21 cellular contexts compared by ENCODE assay signal in genomic region chr2:167334343-167334742, GRCh38. TPM values are rescaled to one million over a fixed set of nuclear protein-coding genes. Genes with fewer than 3 reads are reported as not detected.
DNase-seq lines count a peak whose midpoint lies in the region; ATAC-seq, FAIRE-seq and TF ChIP-seq lines count a peak whose summit lies in the region.
"Had no signal": no experiment of that assay in that cellular context is flagged by ENCODE, and none has a peak within 500 bp of the region (broad histone marks: within the 10 kb centered on the region; RNA-seq: fewer than 3 reads in every experiment).

No MANE protein-coding gene starts in this region.

- BruUV-seq in PC-3 (replicated peaks; lab: Mats Ljungman, UMichigan) (no TSS peak), endothelial cell of umbilical vein (replicated peaks; lab: Mats Ljungman, UMichigan) (no TSS peak)

- peak overlapping the region; percentile 92 for H3K27ac Mint-ChIP-seq in GM23338
- H3K27ac Mint-ChIP-seq: CD4-positive, CD25-positive, alpha-beta regulatory T cell; IgD-negative memory B cell had no signal

- POLR2A ChIA-PET in PC-3 (lab: Charles Lee; ENCODE audit: unreplicated experiment) (no interaction called here), endothelial cell of umbilical vein (lab: Charles Lee) (no interaction called here)

- peak overlapping the region; percentile 40; the same call in 2 of the 3 replicates for H3K4me3 Mint-ChIP-seq in GM23338
- H3K4me3 Mint-ChIP-seq: CD4-positive, CD25-positive, alpha-beta regulatory T cell; IgD-negative memory B cell had no signal

- ATAC-seq in GM23338 = no peak
- ATAC-seq in PC-3 = peak; percentile 34
- peak; percentile 63 for ATAC-seq in mucosa of descending colon
- ATAC-seq in GM18511 (IDR thresholded peaks at IDR 0.05; ENCODE audit: unreplicated experiment) = no peak
- no peak for ATAC-seq in GM21423 (IDR thresholded peaks at IDR 0.05; ENCODE audit: unreplicated experiment)

- H3K4me3 ChIP-seq in GM23338 (peak overlapping the region; percentile 21; the same call in 1 of the 2 replicates), PC-3 (ENCODE audit: low read length) (no peak overlapping the region), endothelial cell of umbilical vein (replicated peaks in 1 of 3; ENCODE audit: insufficient read depth in 1 of 3, low read depth in 1 of 3, low read length in 3 of 3) (no peak overlapping the region), mucosa of descending colon (no peak overlapping the region)
- H3K4me3 ChIP-seq: BLaER1 treated with 17β-estradiol and CSF1 and Interleukin-3, amounts not matched to agents 10 nM and 100 nM; HAP-1 had no signal

- dilution Hi-C loops in endothelial cell of umbilical vein (cut with MboI; ENCODE audit: extremely low pct_ligation_motif_present, low sequenced_read_pairs) = no loop called here

- H3K79me2 ChIP-seq in GM23338 (replicated peaks; ENCODE audit: insufficient read depth) (peaks cover 95% of the 10 kb centered on the region), PC-3 (ENCODE audit: low read length) (no peaks in the 10 kb centered on the region), endothelial cell of umbilical vein (ENCODE audit: control insufficient read depth, insufficient read depth, low read length) (no peaks in the 10 kb centered on the region)

- no peak for TF ChIP-seq CTCF in GM23338 (conservative IDR thresholded peaks at IDR 0.05; ENCODE audit: low read depth in 2 of 2)
- no peak for TF ChIP-seq CTCF in PC-3 (conservative IDR thresholded peaks at IDR 0.05; ENCODE audit: low read depth, low read length)
- TF ChIP-seq CTCF in endothelial cell of umbilical vein (IDR thresholded peaks at IDR 0.05; ENCODE audit: extremely low read depth in 1 of 2, insufficient read depth in 1 of 2, low read depth in 1 of 2, low read length in 2 of 2) = no peak
- no peak for TF ChIP-seq CTCF in mucosa of descending colon (IDR thresholded peaks at IDR 0.05)

- CTCF ChIA-PET in PC-3 (lab: Charles Lee) (interaction anchor here (0.6 kb wide), 1 partner anchor 415 kb away, joined by 4 read pairs; no protein-coding TSS in a partner anchor), endothelial cell of umbilical vein (lab: Charles Lee) (no interaction called here)

- H3K9me3 ChIP-seq in PC-3 (ENCODE audit: low read length) (no peaks in the 10 kb centered on the region), endothelial cell of umbilical vein (replicated peaks; ENCODE audit: control insufficient read depth, insufficient read depth, low read length) (no peaks in the 10 kb centered on the region), mucosa of descending colon (no peaks in the 10 kb centered on the region)
- H3K9me3 ChIP-seq: BLaER1 treated with 17β-estradiol and CSF1 and Interleukin-3, amounts not matched to agents 10 nM and 100 nM; HAP-1 had no signal

- H3K4me1 Mint-ChIP-seq in GM23338 = peaks cover 84% of the 10 kb centered on the region
- H3K4me1 Mint-ChIP-seq: CD4-positive, CD25-positive, alpha-beta regulatory T cell; IgD-negative memory B cell had no signal

- H3K9me3 Mint-ChIP-seq in GM23338 = peaks cover 7% of the 10 kb centered on the region; the same call in 2 of the 3 replicates

- intact Hi-C loops in PC-3 (cut with micrococcal nuclease) = no loop called here
- intact Hi-C loops in endothelial cell of umbilical vein (cut with micrococcal nuclease) = no loop called here
- intact Hi-C loops in mucosa of descending colon (cut with DNase I, micrococcal nuclease) = no loop called here

- H4K20me1 ChIP-seq in GM23338 (replicated peaks; ENCODE audit: insufficient read depth) = no peaks in the 10 kb centered on the region
- H4K20me1 ChIP-seq in PC-3 (ENCODE audit: low read length) = no peaks in the 10 kb centered on the region
- no peaks in the 10 kb centered on the region for H4K20me1 ChIP-seq in endothelial cell of umbilical vein (replicated peaks; ENCODE audit: control insufficient read depth, extremely low read depth, insufficient read depth, low read length)
- H4K20me1 ChIP-seq: BLaER1 treated with 17β-estradiol and CSF1 and Interleukin-3, amounts not matched to agents 10 nM and 100 nM had no signal

- no peaks in the 10 kb centered on the region for H3K9me1 ChIP-seq in endothelial cell of umbilical vein (replicated peaks; ENCODE audit: control insufficient read depth, extremely low read depth, insufficient read depth, low read length)

- H3K4me2 ChIP-seq in GM23338 (peak overlapping the region; percentile 59), PC-3 (ENCODE audit: low read length) (peak overlapping the region; percentile 26), endothelial cell of umbilical vein (ENCODE audit: insufficient read depth, low read length) (no peak overlapping the region)
- H3K4me2 ChIP-seq: BLaER1 treated with 17β-estradiol and CSF1 and Interleukin-3, amounts not matched to agents 10 nM and 100 nM had no signal

- H3F3A ChIP-seq in GM23338 (replicated peaks; ENCODE audit: low read depth) (peaks cover 8% of the 10 kb centered on the region), PC-3 (ENCODE audit: low read length, unreplicated experiment) (no peaks in the 10 kb centered on the region)

- H3K36me3 ChIP-seq in GM23338 (ENCODE audit: insufficient read depth) = no peaks in the 10 kb centered on the region
- no peaks in the 10 kb centered on the region for H3K36me3 ChIP-seq in PC-3 (ENCODE audit: low read depth, low read length)
- H3K36me3 ChIP-seq in endothelial cell of umbilical vein (ENCODE audit: control insufficient read depth in 2 of 2, extremely low read depth in 1 of 2, insufficient read depth in 2 of 2, low read length in 2 of 2) = no peaks in the 10 kb centered on the region
- no peaks in the 10 kb centered on the region for H3K36me3 ChIP-seq in mucosa of descending colon (ENCODE audit: low read depth)
- H3K36me3 ChIP-seq: BLaER1 treated with 17β-estradiol and CSF1 and Interleukin-3, amounts not matched to agents 10 nM and 100 nM; HAP-1 had no signal

- DNase-seq in GM23338 (ENCODE audit: low spot score) = no peak
- peak; percentile 2 for DNase-seq in PC-3
- no peak for DNase-seq in endothelial cell of umbilical vein (ENCODE audit: low read depth, low spot score)
- DNase-seq in mucosa of descending colon = no peak
- DNase-seq in COLO829 (ENCODE audit: low spot score) = no peak
- no peak for DNase-seq in cerebellar cortex (ENCODE audit: low spot score)
- DNase-seq: 8988T; ACHN; Calu3; CD4-positive, CD25-positive, alpha-beta regulatory T cell; DMS 273 treated with DMSO at 0.1 percent for 48 hours; DMS79; GOT3; KG1 had no signal

- H3K9ac ChIP-seq in PC-3 (ENCODE audit: low read length) (no peak overlapping the region), endothelial cell of umbilical vein (replicated peaks; ENCODE audit: extremely low read depth, insufficient read depth, low read length) (no peak overlapping the region)
- H3K9ac ChIP-seq: BLaER1 treated with 17β-estradiol and CSF1 and Interleukin-3, amounts not matched to agents 10 nM and 100 nM had no signal

- no peak for TF ChIP-seq POLR2A in endothelial cell of umbilical vein (IDR thresholded peaks at IDR 0.05; ENCODE audit: low read depth, low read length)

- peaks cover 17% of the 10 kb centered on the region for H3K27me3 Mint-ChIP-seq in GM23338 (ENCODE audit: insufficient read depth, low read depth, poor library complexity)
- H3K27me3 Mint-ChIP-seq: CD4-positive, CD25-positive, alpha-beta regulatory T cell; IgD-negative memory B cell had no signal

- no peak overlapping the region for H2AFZ ChIP-seq in GM23338
- H2AFZ ChIP-seq in PC-3 (ENCODE audit: low read length) = no peak overlapping the region
- no peak overlapping the region for H2AFZ ChIP-seq in endothelial cell of umbilical vein (ENCODE audit: low read depth, low read length)

- peaks cover 78% of the 10 kb centered on the region for H3K4me1 ChIP-seq in GM23338 (ENCODE audit: insufficient read depth)
- H3K4me1 ChIP-seq in PC-3 (ENCODE audit: insufficient read depth, low read length) = peaks cover 33% of the 10 kb centered on the region
- H3K4me1 ChIP-seq in endothelial cell of umbilical vein (ENCODE audit: control insufficient read depth, extremely low read depth, insufficient read depth, low read length) = no peaks in the 10 kb centered on the region
- peaks cover 24% of the 10 kb centered on the region for H3K4me1 ChIP-seq in mucosa of descending colon (ENCODE audit: low read depth)
- H3K4me1 ChIP-seq: BLaER1 treated with 17β-estradiol and CSF1 and Interleukin-3, amounts not matched to agents 10 nM and 100 nM had no signal

- no peaks in the 10 kb centered on the region for H3K9me2 ChIP-seq in GM23338 (ENCODE audit: insufficient read depth)
- no peaks in the 10 kb centered on the region for H3K9me2 ChIP-seq in PC-3 (replicated peaks; ENCODE audit: low read length)

- no peaks in the 10 kb centered on the region for H3K27me3 ChIP-seq in GM23338 (ENCODE audit: insufficient read depth)
- H3K27me3 ChIP-seq in PC-3 (ENCODE audit: low read length) = no peaks in the 10 kb centered on the region
- no peaks in the 10 kb centered on the region for H3K27me3 ChIP-seq in endothelial cell of umbilical vein (ENCODE audit: control insufficient read depth in 2 of 2, insufficient read depth in 2 of 2, low read length in 2 of 2)
- H3K27me3 ChIP-seq: BLaER1 treated with 17β-estradiol and CSF1 and Interleukin-3, amounts not matched to agents 10 nM and 100 nM had no signal

- FAIRE-seq in endothelial cell of umbilical vein (lab: Jason Lieb, UNC) = peak; percentile 35
- FAIRE-seq: GM12891, GM19239 had no signal

- peaks cover 12% of the 10 kb centered on the region; the same call in 2 of the 3 replicates for H3K36me3 Mint-ChIP-seq in GM23338 (ENCODE audit: low read depth)
- H3K36me3 Mint-ChIP-seq: CD4-positive, CD25-positive, alpha-beta regulatory T cell; IgD-negative memory B cell had no signal

- H3K27ac ChIP-seq in GM23338 (ENCODE audit: low read depth) (peak overlapping the region; percentile 17; the same call in 1 of the 2 replicates), PC-3 (ENCODE audit: low read length) (no peak overlapping the region), endothelial cell of umbilical vein (ENCODE audit: insufficient read depth, low read depth, low read length) (no peak overlapping the region)
- H3K27ac ChIP-seq: BLaER1 treated with 17β-estradiol and CSF1 and Interleukin-3, amounts not matched to agents 10 nM and 100 nM had no signal

TF ChIP-seq in endothelial cell of umbilical vein, 7 proteins besides CTCF, POLR2A, EP300 and RAD21:
- no peak for TF ChIP-seq MYC (IDR thresholded peaks at IDR 0.05; ENCODE audit: low read depth, low read length)

RNA-seq across cellular contexts. Expression of gene B3GALT1, which starts 41.5 kb away (rescaled TPM):
- 33.9 and 35.5 TPM in 2 replicates for total RNA-seq in GM23338 (2014; rRNA removed; shearing (Covaris generic))
- polyA plus RNA-seq in GM23338 (2016; fragmentation: Nextera tagmentation; extraction: Ambion mirVana) (12.6 and 16.8 TPM in 2 replicates), endothelial cell of umbilical vein (0.02 TPM in 1 of 2 replicates, not detected in the other)
- total RNA-seq in PC-3 (2014; rRNA removed) (0.06 and 0.07 TPM in 2 replicates), endothelial cell of umbilical vein (not detected in 2 replicates), mucosa of descending colon (10 to 100 TPM in 1 of 3 donors, 1 to 10 TPM in 2; 7.6 to 25.6 (median 7.8) TPM)
- not detected in 2 replicates for polyA plus RNA-seq in endothelial cell of umbilical vein (2011; cell fraction: cytosol; rRNA removed)
- polyA plus RNA-seq in endothelial cell of umbilical vein (2011; cell fraction: nucleus; rRNA removed) = not detected in 2 replicates
- polyA plus RNA-seq in endothelial cell of umbilical vein (2012) = 0.04 TPM in 1 of 2 replicates, not detected in the other
- 0.04 and 0.07 TPM in 2 replicates for polyA minus RNA-seq in endothelial cell of umbilical vein
- not detected for polyA minus RNA-seq in endothelial cell of umbilical vein (2011; cell fraction: cytosol; rRNA and poly(A)+ RNA removed)
- polyA minus RNA-seq in endothelial cell of umbilical vein (2011; cell fraction: nucleus; rRNA and poly(A)+ RNA removed) = 0.10 and 0.19 TPM in 2 replicates
- total RNA-seq: CD4-positive, CD25-positive, alpha-beta regulatory T cell had no signal
- polyA plus RNA-seq: CD4-positive, CD25-positive, alpha-beta regulatory T cell; IgD-negative memory B cell had no signal

Comparison
In these comparisons a context has a peak if more than half of its experiments do, and no peak if none do; other contexts are left out.
1. ATAC-seq: peak in PC-3 (single experiment) and mucosa of descending colon (single experiment); none in GM23338 (single experiment), GM18511 (single experiment) and GM21423 (single experiment).